ENCODE assay signal across 1 cellular context in genomic region chr5:37881359-37881758, GRCh38.
TF ChIP-seq lines count a peak whose summit lies in the region.

No MANE protein-coding gene starts in this region.

TF ChIP-seq in GM12878, 131 proteins besides CTCF, POLR2A, EP300 and RAD21 (continued from another document):
- TF ChIP-seq CUX1 (IDR thresholded peaks at IDR 0.05; ENCODE audit: insufficient replicate concordance, low read depth, low read length) (no peak), BCL11A (IDR thresholded peaks at IDR 0.05; ENCODE audit: low read depth, low read length) (peak; percentile 68; the same call in 1 of the 2 replicates), HSF1 (IDR thresholded peaks at IDR 0.05; ENCODE audit: low read depth, low read length) (no peak), ZNF384 (IDR thresholded peaks at IDR 0.05; ENCODE audit: borderline replicate concordance, low read depth, low read length) (no peak), ZBTB40 (IDR thresholded peaks at IDR 0.05; ENCODE audit: borderline replicate concordance) (no peak), BACH1 (IDR thresholded peaks at IDR 0.05; ENCODE audit: borderline replicate concordance) (peak; percentile 40; the same call in 1 of the 2 replicates), MYB (IDR thresholded peaks at IDR 0.05; ENCODE audit: borderline replicate concordance, low read depth, low read length) (no peak), JUND (IDR thresholded peaks at IDR 0.05; ENCODE audit: low read depth, low read length) (peak; percentile 40; the same call in 1 of the 2 replicates), POLR2AphosphoS5 (IDR thresholded peaks at IDR 0.05; ENCODE audit: low read length) (no peak), ESRRA (IDR thresholded peaks at IDR 0.05; ENCODE audit: low read length) (no peak), CBX5 (IDR thresholded peaks at IDR 0.05; ENCODE audit: low read depth) (no peak), CBFB (IDR thresholded peaks at IDR 0.05; ENCODE audit: low read depth) (no peak), LARP7 (IDR thresholded peaks at IDR 0.05) (no peak), FOXK2 (IDR thresholded peaks at IDR 0.05) (peak; percentile 24; the same call in 1 of the 2 replicates), MTA2 (IDR thresholded peaks at IDR 0.05; ENCODE audit: low read depth) (peak; percentile 78), SMAD1 (IDR thresholded peaks at IDR 0.05; ENCODE audit: low read depth, partially characterized antibody) (no peak), ZNF217 (IDR thresholded peaks at IDR 0.05) (peak; percentile 87), PBX3 (IDR thresholded peaks at IDR 0.05; ENCODE audit: insufficient replicate concordance, low read depth, low read length) (no peak), SMAD5 (IDR thresholded peaks at IDR 0.05; ENCODE audit: low read depth) (no peak), PKNOX1 (IDR thresholded peaks at IDR 0.05) (no peak), PRDM15 (CRISPR knock-in tag; IDR thresholded peaks at IDR 0.05) (no peak), IRF4 (IDR thresholded peaks at IDR 0.05; ENCODE audit: low read depth, low read length) (peak; percentile 83; the same call in 1 of the 2 replicates), NFIC (IDR thresholded peaks at IDR 0.05; ENCODE audit: low read depth, low read length) (peak; percentile 35; the same call in 1 of the 2 replicates), IKZF1 (conservative IDR thresholded peaks at IDR 0.05) (peak; percentile 42; the same call in 1 of the 2 replicates), JUNB (IDR thresholded peaks at IDR 0.05) (peak; percentile 76), NFYA (IDR thresholded peaks at IDR 0.05; ENCODE audit: borderline replicate concordance, low read depth, low read length) (no peak), MEF2A (IDR thresholded peaks at IDR 0.05; ENCODE audit: insufficient read depth, low read depth, low read length) (0 out of 2 replicates have a peak, but pooled peaks have one; percentile 11), CREM (IDR thresholded peaks at IDR 0.05; ENCODE audit: low read depth) (no peak), EZH2 (IDR thresholded peaks at IDR 0.05; ENCODE audit: borderline replicate concordance, control insufficient read depth, low read depth, low read length) (no peak), TARDBP (IDR thresholded peaks at IDR 0.05; ENCODE audit: borderline replicate concordance) (no peak), ATF2 (IDR thresholded peaks at IDR 0.05; ENCODE audit: low read length) (peak; percentile 68), IKZF2 (IDR thresholded peaks at IDR 0.05) (peak; percentile 59 to 71), ZZZ3 (IDR thresholded peaks at IDR 0.05; ENCODE audit: control insufficient read depth, insufficient read length, low read depth) (no peak), SPI1 (IDR thresholded peaks at IDR 0.05; ENCODE audit: borderline replicate concordance, insufficient read depth, low read depth, low read length) (peak; percentile 93), WRNIP1 (IDR thresholded peaks at IDR 0.05; ENCODE audit: borderline replicate concordance, low read depth, low read length) (no peak), ELK1 (IDR thresholded peaks at IDR 0.05; ENCODE audit: low read depth, low read length) (no peak), BRCA1 (IDR thresholded peaks at IDR 0.05; ENCODE audit: low read depth, low read length) (no peak), MEF2B (IDR thresholded peaks at IDR 0.05; ENCODE audit: partially characterized antibody, poor library complexity, severe bottlenecking) (peak; percentile 19)
